8 cellular contexts compared by ENCODE assay signal in genomic region chr9:91422832-91423711, GRCh38. TPM values are rescaled to one million over a fixed set of nuclear protein-coding genes. Genes with fewer than 3 reads are reported as not detected.
DNase-seq lines count a peak whose midpoint lies in the region; ATAC-seq and TF ChIP-seq lines count a peak whose summit lies in the region.

No MANE protein-coding gene starts in this region.

- TF ChIP-seq POLR2A in right lobe of liver (IDR thresholded peaks at IDR 0.05) = peak; percentile 83

- H3K27ac ChIP-seq in dorsolateral prefrontal cortex (peak overlapping the region in 58 of 59 donors; percentile 3 to 97 (median 88)), right lobe of liver (peak overlapping the region; percentile 94 to 100 (median 96))

- no peaks in the 10 kb centered on the region for H3K27me3 ChIP-seq in dorsolateral prefrontal cortex
- H3K27me3 ChIP-seq in right lobe of liver = no peaks in the 10 kb centered on the region

- under 1% methylated on average over 25 of the region's 74 CpGs for WGBS in right lobe of liver (ENCODE audit: insufficient coverage, low coverage, low lambda C conversion rate, missing lambda C conversion rate)

- ATAC-seq in HG02678 (IDR thresholded peaks at IDR 0.05; ENCODE audit: unreplicated experiment) = peak; percentile 33
- ATAC-seq in right lobe of liver = peak; percentile 5 to 44 (median 15)

- TF ChIP-seq CTCF in dorsolateral prefrontal cortex (IDR thresholded peaks at IDR 0.05 in 54 of 56, conservative IDR thresholded peaks at IDR 0.05 in 2 of 56; ENCODE audit: low read depth in 1 of 56, partially characterized antibody in 56 of 56) (peak in 27 of 56 donors; percentile 2 to 45 (median 23)), right lobe of liver (IDR thresholded peaks at IDR 0.05) (peak in 3 of 4 donors; percentile 6 to 21 (median 10))

- peaks cover 0 to 24% (median 3%) of the 10 kb centered on the region in 4 donors for H3K4me1 ChIP-seq in right lobe of liver

- no peaks in the 10 kb centered on the region for H3K9me3 ChIP-seq in right lobe of liver

- intact Hi-C loops in dorsolateral prefrontal cortex (cut with DNase I) = loop anchor here (5.0 to 10.0 kb wide), 4 partner anchors 226 to 386 kb away; no protein-coding TSS in a partner anchor
- intact Hi-C loops in right lobe of liver (cut with DNase I) = loop anchor here in 1 of 2 donors (10.0 kb wide), 1 partner anchor 228 kb away; no protein-coding TSS in a partner anchor

- no peaks in the 10 kb centered on the region for H3K36me3 ChIP-seq in right lobe of liver

- H3K4me3 ChIP-seq in dorsolateral prefrontal cortex = peak overlapping the region; percentile 47 to 86 (median 73)
- H3K4me3 ChIP-seq in right lobe of liver = peak overlapping the region; percentile 60 to 69 (median 67)

- DNase-seq in NCI-H2081 (lab: John Stamatoyannopoulos, UW) (peak; percentile 36 to 56), NCI-H2081 treated with DMSO at 0.1 percent for 48 hours (lab: John Stamatoyannopoulos, UW) (no peak), NCI-H146 treated with DMSO at 0.1 percent for 48 hours (lab: John Stamatoyannopoulos, UW; ENCODE audit: unreplicated experiment) (peak; percentile 6), dorsolateral prefrontal cortex (peak; percentile 37 to 74 (median 61)), right lobe of liver (peak; percentile 56 to 82 (median 70))
- DNase-seq in activated CD4-positive, alpha-beta T cell treated with anti-CD3 and anti-CD28 coated beads, Interleukin-2, amount 50 U/mL, for 1 hour = peak; percentile 54
- DNase-seq in stimulated activated CD4-positive, alpha-beta T cell treated with anti-CD3 and anti-CD28 coated beads, Interleukin-4, amount 100 ng/mL, for 4 hours = peak; percentile 43 to 55

RNA-seq across cellular contexts. Expression of gene NFIL3, which starts 0.6 kb away (rescaled TPM):
- total RNA-seq in dorsolateral prefrontal cortex (10 to 100 TPM in 116 of 120 experiments, 1 to 10 TPM in 4; 8.2 to 67.2 (median 16.6) TPM), right lobe of liver (10 to 100 TPM; 16.0 to 55.4 (median 25.6) TPM)
